ENCODE assay signal across 9 cellular contexts in the genomic region with DNA sequence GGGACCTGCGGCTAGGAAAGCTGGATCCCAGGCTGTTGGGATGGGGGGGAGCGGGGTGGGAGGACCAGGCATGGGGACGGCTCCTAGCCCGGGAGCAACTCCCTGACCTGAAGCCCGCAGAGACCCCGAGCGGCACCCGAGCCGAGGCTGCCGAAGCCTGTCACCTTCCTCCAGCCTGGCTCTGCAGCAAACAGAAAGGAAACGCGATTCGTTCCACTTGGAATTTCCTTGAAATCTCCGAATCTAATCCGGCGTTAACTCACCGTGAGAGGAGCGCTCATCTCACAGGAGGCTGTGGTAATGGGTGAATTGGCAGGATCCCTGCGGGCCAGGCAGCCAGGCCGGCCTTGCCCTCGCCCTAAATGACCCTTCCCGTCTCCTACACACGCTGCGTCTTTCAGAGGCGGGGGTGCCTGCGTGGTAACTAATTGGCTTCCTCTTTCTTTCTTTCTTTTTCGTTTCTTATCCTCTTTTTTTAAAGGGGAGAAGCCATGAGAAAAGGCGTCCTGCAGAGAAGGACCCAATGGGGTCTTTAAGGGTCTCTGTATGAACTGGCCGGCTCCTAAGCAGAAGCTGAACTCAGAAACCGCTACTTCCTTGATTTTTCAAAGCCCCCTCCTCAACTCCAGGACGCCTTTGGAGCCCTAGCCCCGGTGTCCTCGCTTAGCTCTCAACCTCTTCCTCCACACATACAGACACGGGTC. TPM values are rescaled to one million over a fixed set of nuclear protein-coding genes. Genes with fewer than 3 reads are reported as not detected.
A peak's percentile ranks its signal among the peaks of the same experiment; 100 is the strongest.
DNase-seq lines count a peak whose midpoint lies in the region; ATAC-seq and TF ChIP-seq lines count a peak whose summit lies in the region.
"Had no signal": no experiment of that assay in that cellular context is flagged by ENCODE, and none has a peak within 500 bp of the region (broad histone marks: within the 10 kb centered on the region; RNA-seq: fewer than 3 reads in every experiment).

No MANE protein-coding gene starts in this region.

- no peaks in the 10 kb centered on the region for H3K9me2 ChIP-seq in MM.1S (replicated peaks; ENCODE audit: insufficient read depth, low read length)

- no peak overlapping the region for H3K27ac ChIP-seq in MM.1S (ENCODE audit: low read length)
- H3K27ac ChIP-seq in duodenal mucosa (ENCODE audit: low read depth, low read length): no peak overlapping the region

- H3K4me1 ChIP-seq in MM.1S (ENCODE audit: low read length) (peaks cover 6% of the 10 kb centered on the region; the same call in 1 of the 2 replicates), duodenal mucosa (ENCODE audit: control insufficient read depth in 1 of 2, insufficient read depth in 2 of 2, low read length in 2 of 2) (peaks cover 26 to 28% of the 10 kb centered on the region in 2 donors)

- H3K79me2 ChIP-seq in MM.1S (ENCODE audit: low read length): no peaks in the 10 kb centered on the region

- no peak for DNase-seq in MM.1S
- peak; percentile 74 for DNase-seq in posterior vena cava (ENCODE audit: low spot score)
- no peak for DNase-seq in effector CD4-positive, alpha-beta T cell
- DNase-seq in NCI-H524 treated with DMSO at 0.1 percent for 48 hours (lab: John Stamatoyannopoulos, UW): no peak
- DNase-seq: activated gamma-delta T cell; stimulated activated CD4-positive, alpha-beta T cell treated with anti-CD3 and anti-CD28 coated beads, Interleukin-4, amount 100 ng/mL, for 24 hours had no signal

- H3K4me3 ChIP-seq in GM08714 (ENCODE audit: low read length): peak overlapping the region; percentile 72
- H3K4me3 ChIP-seq in MM.1S (ENCODE audit: low read length): peak overlapping the region; percentile 49; the same call in 1 of the 2 replicates
- H3K4me3 ChIP-seq in duodenal mucosa (ENCODE audit: low read depth in 1 of 2, low read length in 2 of 2): peak overlapping the region; percentile 64 to 65

- no peaks in the 10 kb centered on the region for H3F3A ChIP-seq in MM.1S (ENCODE audit: insufficient read depth, low read length)

- no peak for TF ChIP-seq CTCF in MM.1S (IDR thresholded peaks at IDR 0.05; ENCODE audit: low read length)

- intact Hi-C loops in posterior vena cava (cut with DNase I): no loop called here

- H3K4me2 ChIP-seq in MM.1S (ENCODE audit: low read depth, low read length): peak overlapping the region; percentile 81

- H3K9ac ChIP-seq in MM.1S (ENCODE audit: low read length) (no peak overlapping the region), duodenal mucosa (ENCODE audit: low read depth in 1 of 2, low read length in 2 of 2) (no peak overlapping the region)

- H2AFZ ChIP-seq in MM.1S (ENCODE audit: low read length): 0 out of 2 replicates have a peak overlapping the region, but pooled peaks have one; percentile 14

- no peaks in the 10 kb centered on the region for H3K9me3 ChIP-seq in MM.1S (replicated peaks; ENCODE audit: insufficient read depth, low read length)
- H3K9me3 ChIP-seq in duodenal mucosa (ENCODE audit: control insufficient read depth in 1 of 2, low read length in 2 of 2): no peaks in the 10 kb centered on the region

- H4K20me1 ChIP-seq in MM.1S (ENCODE audit: insufficient read depth, low read length): no peaks in the 10 kb centered on the region

- ATAC-seq in HG02884 (IDR thresholded peaks at IDR 0.05; ENCODE audit: unreplicated experiment): no peak

- peaks cover 91% of the 10 kb centered on the region for H3K27me3 ChIP-seq in MM.1S (replicated peaks; ENCODE audit: insufficient read depth, low read length)
- H3K27me3 ChIP-seq in duodenal mucosa (ENCODE audit: control insufficient read depth in 1 of 2, insufficient read depth in 2 of 2, low read length in 2 of 2): peaks cover 92 to 93% of the 10 kb centered on the region in 2 donors

- no peaks in the 10 kb centered on the region for H3K36me3 ChIP-seq in MM.1S (replicated peaks; ENCODE audit: insufficient read depth, low read length)
- H3K36me3 ChIP-seq in duodenal mucosa (ENCODE audit: control insufficient read depth in 1 of 2, insufficient read depth in 2 of 2, low read length in 2 of 2): no peaks in the 10 kb centered on the region

RNA-seq across cellular contexts. Expression of gene PAX5, which starts 8.5 kb away (rescaled TPM):
- under 1 TPM; 0.46 to 0.67 TPM for total RNA-seq in posterior vena cava
